ENCODE assay signal across 8 cellular contexts in the genomic region with DNA sequence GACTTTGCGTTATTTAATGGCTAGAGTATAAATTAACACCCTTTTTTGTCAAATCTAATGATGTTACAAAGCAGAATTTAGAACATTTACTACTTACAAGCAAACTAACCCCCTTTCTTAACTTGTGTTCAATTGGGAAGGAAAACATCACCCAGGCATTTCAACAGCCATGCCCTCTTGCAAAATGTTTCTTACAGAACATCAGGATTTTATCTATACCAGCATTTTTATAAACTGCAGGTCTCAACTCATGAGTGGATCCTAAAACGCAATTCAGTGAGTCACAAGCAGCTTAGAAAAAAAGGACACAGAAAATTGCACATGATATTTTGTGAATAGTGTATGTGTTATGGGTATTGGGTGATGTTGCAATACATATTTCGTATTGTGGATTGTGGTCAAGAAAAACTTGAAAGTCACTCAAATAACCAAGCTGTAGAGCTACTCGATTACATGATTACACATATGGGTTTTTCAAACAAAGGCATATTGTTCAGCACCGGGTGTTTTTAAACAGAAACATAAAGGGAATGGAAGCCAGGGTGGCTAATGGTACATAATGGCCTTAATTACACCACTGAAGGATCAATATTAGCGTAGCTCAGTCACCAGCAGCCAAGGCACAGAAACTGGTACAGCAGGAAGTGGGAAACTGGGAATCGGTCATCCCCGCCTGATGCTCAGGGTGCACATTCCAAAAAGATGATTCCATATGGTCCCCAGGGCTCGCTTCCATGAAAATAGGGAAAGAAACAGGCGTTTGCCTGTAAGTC. TPM values are rescaled to one million over a fixed set of nuclear protein-coding genes. Genes with fewer than 3 reads are reported as not detected.
DNase-seq lines count a peak whose midpoint lies in the region; ATAC-seq and TF ChIP-seq lines count a peak whose summit lies in the region.

No MANE protein-coding gene starts in this region.

- H3K4me1 Mint-ChIP-seq in CD4-positive, alpha-beta T cell (ENCODE audit: low read depth): peaks cover 33% of the 10 kb centered on the region
- H3K4me1 Mint-ChIP-seq in T-cell: peaks cover 38 to 48% (median 45%) of the 10 kb centered on the region in 3 donors

- no peaks in the 10 kb centered on the region for H3K36me3 Mint-ChIP-seq in CD4-positive, alpha-beta T cell (ENCODE audit: low read depth)
- H3K36me3 Mint-ChIP-seq in T-cell: peaks cover 7% of the 10 kb centered on the region

- CTCF ChIA-PET in CD4-positive, alpha-beta T cell (lab: Charles Lee): interaction anchor here (1.2 to 1.4 kb wide), 2 partner anchors 19 to 57 kb away, joined by 3 to 7 read pairs; no protein-coding TSS in a partner anchor
- CTCF ChIA-PET in T-cell (lab: Charles Lee): interaction anchor here (0.7 to 1.4 kb wide), 3 partner anchors 14 to 270 kb away, joined by 3 to 4 read pairs (median 3); no protein-coding TSS in a partner anchor

- no peak for ATAC-seq in CD4-positive, alpha-beta T cell (ENCODE audit: poor library complexity)
- ATAC-seq in T-cell (replicated peaks in 1 of 4) (no peak), GM18520 (IDR thresholded peaks at IDR 0.05; ENCODE audit: unreplicated experiment) (no peak)

- H3K27ac Mint-ChIP-seq in CD4-positive, alpha-beta T cell: peak overlapping the region; percentile 71
- peak overlapping the region in 1 of 2 donors; percentile 34 for H3K27ac Mint-ChIP-seq in T-cell

- DNase-seq in CD4-positive, alpha-beta T cell: no peak
- DNase-seq in HT1080 (ENCODE audit: low read depth): peak; percentile 69
- no peak for DNase-seq in T-cell
- peak; percentile 94 for DNase-seq in fibroblast of the aortic adventitia (ENCODE audit: low read depth)
- DNase-seq in pons (ENCODE audit: low spot score): peak; percentile 45
- DNase-seq in iPS-NIHi11 (ENCODE audit: low spot score): no peak
- no peak for DNase-seq in ureter (ENCODE audit: low spot score)

- intact Hi-C loops in CD4-positive, alpha-beta T cell (cut with DNase I, micrococcal nuclease): loop anchor here (2.0 to 5.0 kb wide), 2 partner anchors 17 to 419 kb away; a partner anchor contains a TSS

- no peak overlapping the region for H3K27ac ChIP-seq in CD4-positive, alpha-beta T cell (ENCODE audit: low read depth, low read length)

- H3K9me3 ChIP-seq in CD4-positive, alpha-beta T cell (ENCODE audit: control insufficient read depth, low read length): no peaks in the 10 kb centered on the region

- H3K27me3 Mint-ChIP-seq in CD4-positive, alpha-beta T cell: no peaks in the 10 kb centered on the region
- no peaks in the 10 kb centered on the region for H3K27me3 Mint-ChIP-seq in T-cell

- TF ChIP-seq CTCF in CD4-positive, alpha-beta T cell (IDR thresholded peaks at IDR 0.05): no peak
- TF ChIP-seq CTCF in fibroblast of the aortic adventitia (IDR thresholded peaks at IDR 0.05; ENCODE audit: insufficient read depth, low read length): no peak

- no peaks in the 10 kb centered on the region for H3K9me3 Mint-ChIP-seq in CD4-positive, alpha-beta T cell
- no peaks in the 10 kb centered on the region for H3K9me3 Mint-ChIP-seq in T-cell

- H3K27me3 ChIP-seq in CD4-positive, alpha-beta T cell (ENCODE audit: control insufficient read depth, insufficient read depth, low read length): no peaks in the 10 kb centered on the region

- H3K4me3 ChIP-seq in fibroblast of the aortic adventitia (ENCODE audit: low read depth, low read length): peak overlapping the region; percentile 86

- H3K4me3 Mint-ChIP-seq in CD4-positive, alpha-beta T cell: peak overlapping the region; percentile 90
- peak overlapping the region; percentile 77 to 84 (median 80) for H3K4me3 Mint-ChIP-seq in T-cell

- POLR2A ChIA-PET in CD4-positive, alpha-beta T cell (lab: Charles Lee): interaction anchor here (0.6 to 3.7 kb wide), 5 partner anchors 18 to 211 kb away, joined by 3 to 38 read pairs (median 4); a partner anchor contains a TSS
- POLR2A ChIA-PET in T-cell (lab: Charles Lee): interaction anchor here (0.5 to 0.8 kb wide), 3 partner anchors 18 to 869 kb away, joined by 3 read pairs; no protein-coding TSS in a partner anchor

RNA-seq across cellular contexts. Expression of a gene that starts 1.4 kb away (rescaled TPM):
- total RNA-seq in CD4-positive, alpha-beta T cell: 1 to 10 TPM; 2.0 to 2.6 TPM
- total RNA-seq in HT1080 (2014; rRNA removed; shearing (Covaris generic)): 17.8 and 18.3 TPM in 2 replicates
- polyA plus RNA-seq in HT1080 (2015; cell fraction: cytosol; rRNA removed): 20.6 and 21.6 TPM in 2 replicates
- 19.8 and 25.4 TPM in 2 replicates for polyA plus RNA-seq in HT1080 (2015; cell fraction: nucleus; rRNA removed)
- total RNA-seq in T-cell (10 to 100 TPM in 2 of 5 donors, 1 to 10 TPM in 3; 5.4 to 11.8 (median 9.7) TPM), fibroblast of the aortic adventitia (ENCODE audit: low replicate concordance) (78.1 and 84.9 TPM in 2 replicates), ureter (43.6 TPM)

RNA-seq across cellular contexts. Expression of a gene that starts 56.3 kb away (rescaled TPM):
- 10 to 100 TPM; 88.8 to 89.1 TPM for total RNA-seq in CD4-positive, alpha-beta T cell
- total RNA-seq in HT1080 (2014; rRNA removed; shearing (Covaris generic)): 106 and 125 TPM in 2 replicates
- 135 and 166 TPM in 2 replicates for polyA plus RNA-seq in HT1080 (2015; cell fraction: cytosol; rRNA removed)
- 209 and 240 TPM in 2 replicates for polyA plus RNA-seq in HT1080 (2015; cell fraction: nucleus; rRNA removed)
- 100 to 1,000 TPM; 128 to 175 (median 162) TPM for total RNA-seq in T-cell
- total RNA-seq in fibroblast of the aortic adventitia (ENCODE audit: low replicate concordance): 267 and 308 TPM in 2 replicates
- 290 TPM for total RNA-seq in ureter

Comparison
In these comparisons a context has a peak if more than half of its experiments do, and no peak if none do; other contexts are left out.
1. DNase-seq: peak in HT1080 (single experiment), fibroblast of the aortic adventitia (single experiment) and pons (single experiment); none in CD4-positive, alpha-beta T cell (0 of 10), T-cell (0 of 34), iPS-NIHi11 (single experiment) and ureter (single experiment).